Comparison of ENCODE assay signal across 11 cellular contexts in genomic region chr2:223053431-223054192, GRCh38. TPM values are rescaled to one million over a fixed set of nuclear protein-coding genes. Genes with fewer than 3 reads are reported as not detected.
DNase-seq lines count a peak whose midpoint lies in the region; TF ChIP-seq lines count a peak whose summit lies in the region.
"Had no signal": no experiment of that assay in that cellular context is flagged by ENCODE, and none has a peak within 500 bp of the region (broad histone marks: within the 10 kb centered on the region; RNA-seq: fewer than 3 reads in every experiment).

No MANE protein-coding gene starts in this region.

- H3K9ac ChIP-seq in mammary epithelial cell (ENCODE audit: insufficient read depth, low read length) = no peak overlapping the region

- CTCF ChIA-PET in mammary epithelial cell (lab: Charles Lee; ENCODE audit: low non-redundant PET) = no interaction called here

- TF ChIP-seq POLR2A in breast epithelium (IDR thresholded peaks at IDR 0.05) (no peak), vagina (IDR thresholded peaks at IDR 0.05) (no peak)

- peak overlapping the region; percentile 71 to 88 for H3K27ac ChIP-seq in breast epithelium
- H3K27ac ChIP-seq in mammary epithelial cell (ENCODE audit: insufficient read depth, low read depth, low read length) = no peak overlapping the region
- peak overlapping the region; percentile 87 for H3K27ac ChIP-seq in vagina

- H3K79me2 ChIP-seq in mammary epithelial cell (ENCODE audit: insufficient read depth, low read length) = no peaks in the 10 kb centered on the region

- in situ Hi-C loops in mammary epithelial cell (cut with MboI; ENCODE audit: low sequenced_read_pairs in 2 of 2) = no loop called here

- no TSS peak for BruUV-seq in mammary epithelial cell (replicated peaks; lab: Mats Ljungman, UMichigan)

- DNase-seq in breast epithelium (ENCODE audit: low spot score in 2 of 2) (no peak), mammary epithelial cell (no peak), fibroblast of the aortic adventitia (ENCODE audit: low read depth) (peak; percentile 62), pons (ENCODE audit: low spot score) (peak; percentile 38), vagina (ENCODE audit: extremely low spot score in 2 of 2) (no peak), NCI-H187 treated with DMSO at 0.1 percent for 48 hours (lab: John Stamatoyannopoulos, UW) (no peak), GM19240 (ENCODE audit: insufficient read length, low spot score) (no peak), KG1 (lab: John Stamatoyannopoulos, UW) (no peak)
- DNase-seq: hippocampal formation, NCI-H82 had no signal

- H3K4me3 ChIP-seq in breast epithelium (peak overlapping the region; percentile 47 to 66 (median 47)), mammary epithelial cell (replicated peaks in 1 of 3; ENCODE audit: insufficient read depth in 1 of 3, low read depth in 2 of 3, low read length in 3 of 3) (no peak overlapping the region), fibroblast of the aortic adventitia (ENCODE audit: low read depth, low read length) (peak overlapping the region; percentile 80), vagina (peak overlapping the region; percentile 45 to 46)
- H3K4me3 ChIP-seq: HAP-1 had no signal

- 96% methylated on average over 14 of the region's 16 CpGs for WGBS in mammary epithelial cell (ENCODE audit: low coverage, missing lambda C conversion rate)

- H3K9me3 ChIP-seq in breast epithelium (no peaks in the 10 kb centered on the region), mammary epithelial cell (replicated peaks; ENCODE audit: insufficient read depth, low read length) (no peaks in the 10 kb centered on the region), vagina (no peaks in the 10 kb centered on the region)
- H3K9me3 ChIP-seq: HAP-1 had no signal

- no peaks in the 10 kb centered on the region for H4K20me1 ChIP-seq in mammary epithelial cell (ENCODE audit: insufficient read depth, low read length)

- TF ChIP-seq CTCF in breast epithelium (IDR thresholded peaks at IDR 0.05) = no peak
- TF ChIP-seq CTCF in mammary epithelial cell (conservative IDR thresholded peaks at IDR 0.05 in 1 of 2, IDR thresholded peaks at IDR 0.05 in 1 of 2; ENCODE audit: extremely low read depth in 1 of 2, insufficient read depth in 1 of 2, low read depth in 1 of 2, low read length in 2 of 2) = no peak
- no peak for TF ChIP-seq CTCF in fibroblast of the aortic adventitia (IDR thresholded peaks at IDR 0.05; ENCODE audit: insufficient read depth, low read length)
- no peak for TF ChIP-seq CTCF in vagina (IDR thresholded peaks at IDR 0.05)

- no peaks in the 10 kb centered on the region for H3K36me3 ChIP-seq in breast epithelium
- no peaks in the 10 kb centered on the region for H3K36me3 ChIP-seq in mammary epithelial cell (ENCODE audit: insufficient read depth, low read length)
- H3K36me3 ChIP-seq in vagina = no peaks in the 10 kb centered on the region
- H3K36me3 ChIP-seq: HAP-1 had no signal

- H3K4me2 ChIP-seq in mammary epithelial cell (ENCODE audit: insufficient read depth, low read depth, low read length) = no peak overlapping the region

- no peak overlapping the region for H2AFZ ChIP-seq in mammary epithelial cell (ENCODE audit: low read depth, low read length)

- dilution Hi-C loops in mammary epithelial cell (cut with HindIII; ENCODE audit: low sequenced_read_pairs) = no loop called here

- no peaks in the 10 kb centered on the region for H3K27me3 ChIP-seq in breast epithelium
- H3K27me3 ChIP-seq in mammary epithelial cell (ENCODE audit: insufficient read depth, low read length) = no peaks in the 10 kb centered on the region
- H3K27me3 ChIP-seq in vagina = no peaks in the 10 kb centered on the region

- intact Hi-C loops in breast epithelium (cut with DNase I; ENCODE audit: low total_unique reads) = no loop called here
- intact Hi-C loops in mammary epithelial cell (cut with micrococcal nuclease) = no loop called here
- intact Hi-C loops in vagina (cut with DNase I) = loop anchor here (5.0 kb wide), 1 partner anchor 61 kb away; no protein-coding TSS in a partner anchor

- H3K4me1 ChIP-seq in breast epithelium (peaks cover 0 to 10% of the 10 kb centered on the region in 2 donors), mammary epithelial cell (ENCODE audit: insufficient read depth, low read length) (no peaks in the 10 kb centered on the region), vagina (peaks cover 37% of the 10 kb centered on the region)
- H3K4me1 ChIP-seq: HAP-1 had no signal

RNA-seq across cellular contexts. Expression of gene KCNE4, which starts 1.6 kb away (rescaled TPM):
- total RNA-seq in breast epithelium = 10 to 100 TPM in 1 of 3 donors, 1 to 10 TPM in 2; 5.0 to 26.2 (median 9.3) TPM
- under 1 TPM; 0.33 to 0.71 TPM for total RNA-seq in mammary epithelial cell
- 0.25 TPM for polyA plus RNA-seq in mammary epithelial cell
- polyA minus RNA-seq in mammary epithelial cell = not detected
- 4.1 and 22.2 TPM in 2 replicates for total RNA-seq in fibroblast of the aortic adventitia (ENCODE audit: low replicate concordance)
- total RNA-seq in vagina = 4.9 TPM

Comparison
In these comparisons a context has a peak if more than half of its experiments do, and no peak if none do; other contexts are left out.
1. H3K4me3 ChIP-seq: peak in breast epithelium (3 of 3), fibroblast of the aortic adventitia (single experiment) and vagina (2 of 2); none in mammary epithelial cell (0 of 3).
2. DNase-seq: peak in fibroblast of the aortic adventitia (single experiment) and pons (single experiment); none in breast epithelium (0 of 2), mammary epithelial cell (single experiment), vagina (0 of 2), NCI-H187 treated with DMSO at 0.1 percent for 48 hours (single experiment), GM19240 (single experiment) and KG1 (single experiment).